1 cellular context compared by ENCODE assay signal in the genomic region with DNA sequence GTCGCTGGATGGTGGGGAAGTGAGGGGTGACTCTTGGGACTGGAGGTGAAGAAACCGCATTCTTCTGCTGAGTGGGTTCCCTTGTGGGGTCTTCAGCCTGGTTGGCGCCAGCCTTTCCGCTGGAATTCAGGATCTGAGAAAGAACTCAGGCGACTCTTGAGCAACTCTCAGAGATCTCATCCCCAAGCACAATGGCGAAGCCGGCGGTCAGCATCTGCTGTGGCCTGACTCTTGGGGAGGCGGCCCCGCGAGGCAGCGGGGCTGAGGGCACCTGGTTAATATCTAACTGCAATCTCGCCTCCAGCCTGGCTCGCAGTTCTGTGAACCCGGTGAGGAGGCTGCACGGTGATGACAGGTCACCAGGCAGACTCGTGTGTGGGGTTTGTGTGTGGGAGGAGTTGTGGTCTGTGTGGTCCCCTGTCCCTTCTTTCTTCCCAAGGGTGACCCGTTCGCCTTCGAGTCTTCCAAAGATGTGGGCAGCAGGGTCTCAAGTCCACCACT.
TF ChIP-seq lines count a peak whose summit lies in the region.

No MANE protein-coding gene starts in this region.

TF ChIP-seq in SK-N-SH treated with all-trans-retinoic acid at 6 μM for 48 hours, 23 proteins besides CTCF, POLR2A, EP300 and RAD21 (continued from another document):
- no peak for TF ChIP-seq CSRNP3 (CRISPR knock-in tag; IDR thresholded peaks at IDR 0.05)
- no peak for TF ChIP-seq CSDC2 (CRISPR knock-in tag; IDR thresholded peaks at IDR 0.05)
- TF ChIP-seq, protein P1, sequence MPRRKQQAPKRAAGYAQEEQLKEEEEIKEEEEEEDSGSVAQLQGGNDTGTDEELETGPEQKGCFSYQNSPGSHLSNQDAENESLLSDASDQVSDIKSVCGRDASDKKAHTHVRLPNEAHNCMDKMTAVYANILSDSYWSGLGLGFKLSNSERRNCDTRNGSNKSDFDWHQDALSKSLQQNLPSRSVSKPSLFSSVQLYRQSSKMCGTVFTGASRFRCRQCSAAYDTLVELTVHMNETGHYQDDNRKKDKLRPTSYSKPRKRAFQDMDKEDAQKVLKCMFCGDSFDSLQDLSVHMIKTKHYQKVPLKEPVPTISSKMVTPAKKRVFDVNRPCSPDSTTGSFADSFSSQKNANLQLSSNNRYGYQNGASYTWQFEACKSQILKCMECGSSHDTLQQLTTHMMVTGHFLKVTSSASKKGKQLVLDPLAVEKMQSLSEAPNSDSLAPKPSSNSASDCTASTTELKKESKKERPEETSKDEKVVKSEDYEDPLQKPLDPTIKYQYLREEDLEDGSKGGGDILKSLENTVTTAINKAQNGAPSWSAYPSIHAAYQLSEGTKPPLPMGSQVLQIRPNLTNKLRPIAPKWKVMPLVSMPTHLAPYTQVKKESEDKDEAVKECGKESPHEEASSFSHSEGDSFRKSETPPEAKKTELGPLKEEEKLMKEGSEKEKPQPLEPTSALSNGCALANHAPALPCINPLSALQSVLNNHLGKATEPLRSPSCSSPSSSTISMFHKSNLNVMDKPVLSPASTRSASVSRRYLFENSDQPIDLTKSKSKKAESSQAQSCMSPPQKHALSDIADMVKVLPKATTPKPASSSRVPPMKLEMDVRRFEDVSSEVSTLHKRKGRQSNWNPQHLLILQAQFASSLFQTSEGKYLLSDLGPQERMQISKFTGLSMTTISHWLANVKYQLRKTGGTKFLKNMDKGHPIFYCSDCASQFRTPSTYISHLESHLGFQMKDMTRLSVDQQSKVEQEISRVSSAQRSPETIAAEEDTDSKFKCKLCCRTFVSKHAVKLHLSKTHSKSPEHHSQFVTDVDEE (CRISPR knock-in tag; IDR thresholded peaks at IDR 0.05): no peak
- TF ChIP-seq, protein P2, sequence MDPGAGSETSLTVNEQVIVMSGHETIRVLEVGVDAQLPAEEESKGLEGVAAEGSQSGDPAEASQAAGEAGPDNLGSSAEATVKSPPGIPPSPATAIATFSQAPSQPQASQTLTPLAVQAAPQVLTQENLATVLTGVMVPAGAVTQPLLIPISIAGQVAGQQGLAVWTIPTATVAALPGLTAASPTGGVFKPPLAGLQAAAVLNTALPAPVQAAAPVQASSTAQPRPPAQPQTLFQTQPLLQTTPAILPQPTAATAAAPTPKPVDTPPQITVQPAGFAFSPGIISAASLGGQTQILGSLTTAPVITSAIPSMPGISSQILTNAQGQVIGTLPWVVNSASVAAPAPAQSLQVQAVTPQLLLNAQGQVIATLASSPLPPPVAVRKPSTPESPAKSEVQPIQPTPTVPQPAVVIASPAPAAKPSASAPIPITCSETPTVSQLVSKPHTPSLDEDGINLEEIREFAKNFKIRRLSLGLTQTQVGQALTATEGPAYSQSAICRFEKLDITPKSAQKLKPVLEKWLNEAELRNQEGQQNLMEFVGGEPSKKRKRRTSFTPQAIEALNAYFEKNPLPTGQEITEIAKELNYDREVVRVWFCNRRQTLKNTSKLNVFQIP (CRISPR knock-in tag; IDR thresholded peaks at IDR 0.05; ENCODE audit: borderline replicate concordance, low read depth): no peak
